In the genomic region with DNA sequence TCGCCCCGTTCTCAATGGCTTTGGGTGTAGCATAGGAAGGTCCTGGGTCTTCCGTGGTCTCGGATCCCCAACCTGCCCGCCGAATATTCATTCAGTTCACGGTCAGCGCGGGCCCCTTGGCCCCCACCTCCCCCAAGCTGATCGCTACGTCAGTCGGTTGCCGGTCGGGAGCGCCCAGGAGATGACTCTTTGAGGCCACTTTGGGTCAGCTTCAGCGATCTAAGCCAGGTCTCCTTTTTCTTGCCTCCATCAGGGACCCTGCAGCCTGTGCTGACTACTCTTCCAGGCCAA, we compare ENCODE assay signal across 29 cellular contexts. TPM values are rescaled to one million over a fixed set of nuclear protein-coding genes. Genes with fewer than 3 reads are reported as not detected.
"Had no signal": no experiment of that assay in that cellular context is flagged by ENCODE, and none has a peak within 500 bp of the region (broad histone marks: within the 10 kb centered on the region; RNA-seq: fewer than 3 reads in every experiment).

No MANE protein-coding gene starts in this region.

- H3K4me3 ChIP-seq: adrenal gland, ascending aorta, cardiac muscle cell, heart right ventricle, left ventricle myocardium inferior, lung, ovary, right lobe of liver, testis, transverse colon had no signal

- H3K4me3 Mint-ChIP-seq: activated naive CD4-positive, alpha-beta T cell treated with anti-CD3 and anti-CD28 coated beads for 36 hours; activated naive CD8-positive, alpha-beta T cell treated with anti-CD3 and anti-CD28 coated beads for 36 hours; natural killer cell treated with Interleukin-12 subunit alpha and Interleukin-12 subunit beta and Interleukin-15 and Interleukin-18, amount 100 ng/mL, for 72 hours had no signal

- H3K9me3 ChIP-seq: adrenal gland, ascending aorta, heart right ventricle, left ventricle myocardium inferior, ovary, right lobe of liver, testis, transverse colon had no signal

- FAIRE-seq: islet of Langerhans had no signal

- H3K27ac ChIP-seq: adrenal gland, ascending aorta, cardiac muscle cell, coronary artery, heart right ventricle, left ventricle myocardium inferior, ovary, right lobe of liver, testis, transverse colon had no signal

- ATAC-seq: activated CD4-positive, CD25-positive, alpha-beta regulatory T cell treated with anti-CD3 and anti-CD28 coated beads, Interleukin-2, amount 50 U/mL, for 24 hours; esophagus mucosa; heart right ventricle; natural killer cell treated with Interleukin-12 subunit alpha and Interleukin-12 subunit beta and Interleukin-15 and Interleukin-18, amount 100 ng/mL, for 72 hours; right lobe of liver; stimulated activated naive CD8-positive, alpha-beta T cell treated with anti-CD3 and anti-CD28 coated beads, Interleukin-15, Interleukin-2, amounts not matched to agents 100 U/mL and 50 U/mL, for 24 hours had no signal

- H3K36me3 ChIP-seq: adrenal gland, ascending aorta, cardiac muscle cell, heart right ventricle, left ventricle myocardium inferior, ovary, right lobe of liver, transverse colon had no signal

- DNase-seq: activated CD4-positive, alpha-beta T cell treated with anti-CD3 and anti-CD28 coated beads for 48 hours; activated CD4-positive, alpha-beta T cell treated with anti-CD3 and anti-CD28 coated beads, Interleukin-2, amount 50 U/mL, for 48 hours; activated CD8-positive, alpha-beta memory T cell treated with anti-CD3 and anti-CD28 coated beads for 24 hours; activated effector memory CD4-positive, alpha-beta T cell treated with anti-CD3 and anti-CD28 coated beads, Interleukin-2, amount 50 U/mL, for 16 hours; activated naive CD4-positive, alpha-beta T cell treated with anti-CD3 and anti-CD28 coated beads for 36 hours; activated naive CD8-positive, alpha-beta T cell treated with anti-CD3 and anti-CD28 coated beads for 36 hours; adrenal gland; cerebellar nuclear complex; foreskin fibroblast; heart right ventricle; left ventricle myocardium inferior; mesendoderm; ovary; right lobe of liver; stimulated activated CD4-positive, alpha-beta T cell treated with anti-CD3 and anti-CD28 coated beads, Interleukin-2, amount 100 ng/mL, for 48 hours; stimulated activated naive CD8-positive, alpha-beta T cell treated with anti-CD3 and anti-CD28 coated beads, Interleukin-15, Interleukin-2, amounts not matched to agents 100 U/mL and 50 U/mL, for 24 hours; T-helper 1 cell; testis; transverse colon had no signal

- H3K27me3 ChIP-seq: testis had no signal

- H3K9me3 Mint-ChIP-seq: natural killer cell treated with Interleukin-12 subunit alpha and Interleukin-12 subunit beta and Interleukin-15 and Interleukin-18, amount 100 ng/mL, for 72 hours; T-helper 2 cell treated with Interferon-gamma antibody and Interleukin-4, amounts not matched to agents 5 μg/mL and 100 μg/mL, for 36 hours had no signal

- H3K27ac Mint-ChIP-seq: activated naive CD4-positive, alpha-beta T cell treated with anti-CD3 and anti-CD28 coated beads for 36 hours; activated naive CD8-positive, alpha-beta T cell treated with anti-CD3 and anti-CD28 coated beads for 36 hours; brain; natural killer cell treated with Interleukin-12 subunit alpha and Interleukin-12 subunit beta and Interleukin-15 and Interleukin-18, amount 100 ng/mL, for 72 hours; T-helper 2 cell treated with Interferon-gamma antibody and Interleukin-4, amounts not matched to agents 5 μg/mL and 100 μg/mL, for 36 hours had no signal

- H3K36me3 Mint-ChIP-seq: brain; natural killer cell treated with Interleukin-12 subunit alpha and Interleukin-12 subunit beta and Interleukin-15 and Interleukin-18, amount 100 ng/mL, for 72 hours had no signal

RNA-seq across cellular contexts. Expression of a gene that starts 12.8 kb away (rescaled TPM):
- total RNA-seq: activated naive CD8-positive, alpha-beta T cell treated with anti-CD3 and anti-CD28 coated beads for 36 hours had no signal
